In the genomic region with DNA sequence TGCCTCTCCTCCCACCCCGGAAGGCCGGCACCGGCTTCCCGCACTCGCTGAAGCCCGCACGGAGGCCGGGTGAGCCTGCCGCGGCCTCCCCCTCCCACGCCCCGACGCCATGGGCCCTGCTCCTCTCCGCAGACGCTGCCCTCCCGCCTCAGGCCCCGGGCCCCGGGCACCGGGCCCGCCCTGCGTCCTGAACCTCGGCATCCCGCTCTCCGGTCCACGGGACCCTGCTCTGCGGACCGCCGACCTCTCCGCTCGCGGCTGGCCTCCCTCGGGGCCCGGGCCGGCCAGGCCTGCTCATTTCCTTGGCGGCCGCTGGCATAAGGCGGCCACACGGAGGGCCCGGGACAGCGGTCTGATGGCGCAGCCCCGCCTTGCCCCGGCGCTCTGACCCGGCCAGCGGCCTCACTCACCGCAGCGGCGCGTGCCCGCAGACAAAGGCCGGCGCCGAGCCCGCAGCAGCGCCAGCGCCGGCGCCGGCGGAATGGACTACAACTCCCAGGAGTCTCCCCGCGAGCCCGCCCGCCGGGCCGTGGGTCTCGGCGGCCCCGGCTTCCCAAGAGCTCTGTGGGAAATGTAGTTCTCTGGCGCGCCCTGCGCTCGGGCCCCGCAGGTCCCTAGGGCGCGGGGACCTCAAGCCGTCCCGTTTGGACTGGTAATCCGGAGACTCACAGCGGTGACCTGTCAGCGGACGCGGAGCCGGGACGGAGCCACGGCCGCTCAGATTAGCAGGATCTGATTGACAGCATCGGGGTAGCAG, we compare ENCODE assay signal across 8 cellular contexts. TPM values are rescaled to one million over a fixed set of nuclear protein-coding genes. Genes with fewer than 3 reads are reported as not detected.
DNase-seq lines count a peak whose midpoint lies in the region; ATAC-seq and TF ChIP-seq lines count a peak whose summit lies in the region.

A gene with protein sequence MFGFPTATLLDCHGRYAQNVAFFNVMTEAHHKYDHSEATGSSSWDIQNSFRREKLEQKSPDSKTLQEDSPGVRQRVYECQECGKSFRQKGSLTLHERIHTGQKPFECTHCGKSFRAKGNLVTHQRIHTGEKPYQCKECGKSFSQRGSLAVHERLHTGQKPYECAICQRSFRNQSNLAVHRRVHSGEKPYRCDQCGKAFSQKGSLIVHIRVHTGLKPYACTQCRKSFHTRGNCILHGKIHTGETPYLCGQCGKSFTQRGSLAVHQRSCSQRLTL (minus strand): TSS at position 490 of the 757 bp plus-strand sequence. CDS start 2,748 bp downstream, outside the sequence.

- H3K27ac Mint-ChIP-seq in activated CD4-positive, alpha-beta T cell treated with anti-CD3 and anti-CD28 coated beads for 36 hours: peak within 1 kb of the TSS; percentile 88
- peak within 1 kb of the TSS; percentile 89 for H3K27ac Mint-ChIP-seq in chondrocyte (ENCODE audit: unreplicated experiment)

- H3K27me3 ChIP-seq in AG04450 (ENCODE audit: control insufficient read depth, insufficient read depth, low read length): no peaks in the 10 kb centered on the region

- intact Hi-C loops in activated CD4-positive, alpha-beta T cell treated with anti-CD3 and anti-CD28 coated beads for 36 hours (cut with DNase I, micrococcal nuclease): loop anchor here (1.0 to 5.0 kb wide), 5 partner anchors 42 to 1096 kb away; a partner anchor contains a TSS

- peaks cover 41% of the 10 kb centered on the region for H3K36me3 Mint-ChIP-seq in activated CD4-positive, alpha-beta T cell treated with anti-CD3 and anti-CD28 coated beads for 36 hours (ENCODE audit: low read depth)
- H3K36me3 Mint-ChIP-seq in chondrocyte (ENCODE audit: low read depth): peaks cover 34% of the 10 kb centered on the region

- TF ChIP-seq CTCF in AG04450 (IDR thresholded peaks at IDR 0.05; ENCODE audit: low read depth, low read length): no peak
- TF ChIP-seq CTCF in chondrocyte (IDR thresholded peaks at IDR 0.05): no peak

- ATAC-seq in GM18861 (IDR thresholded peaks at IDR 0.05; ENCODE audit: unreplicated experiment) (peak; percentile 99), HG03066 (IDR thresholded peaks at IDR 0.05; ENCODE audit: low read depth, unreplicated experiment) (peak; percentile 99)
- ATAC-seq in activated CD4-positive, alpha-beta T cell treated with anti-CD3 and anti-CD28 coated beads for 36 hours: peak; percentile 97

- peaks cover 33% of the 10 kb centered on the region for H3K9me3 ChIP-seq in AG04450 (ENCODE audit: control insufficient read depth, insufficient read depth, low read length)

- peak within 1 kb of the TSS; percentile 71 for H3K4me3 ChIP-seq in AG04450 (ENCODE audit: low read depth, low read length)

- peak; percentile 38 for DNase-seq in AG04450 (ENCODE audit: low read depth, low spot score)
- peak; percentile 40 for DNase-seq in NCI-H2227 treated with DMSO at 0.1 percent for 48 hours (lab: John Stamatoyannopoulos, UW)
- DNase-seq in activated CD4-positive, alpha-beta T cell treated with anti-CD3 and anti-CD28 coated beads for 36 hours: peak; percentile 91
- no peak for DNase-seq in chondrocyte (ENCODE audit: low spot score)
- peak; percentile 88 for DNase-seq in kidney tubule cell (ENCODE audit: low spot score)
- DNase-seq in stimulated activated CD4-positive, alpha-beta T cell treated with anti-CD3 and anti-CD28 coated beads, Interleukin-15, amount 100 ng/mL, for 48 hours (ENCODE audit: low read depth in 2 of 2): peak; percentile 70 to 74

- peaks cover 23% of the 10 kb centered on the region for H3K9me3 Mint-ChIP-seq in activated CD4-positive, alpha-beta T cell treated with anti-CD3 and anti-CD28 coated beads for 36 hours (ENCODE audit: low read depth)
- H3K9me3 Mint-ChIP-seq in chondrocyte (ENCODE audit: low read depth): peaks cover 30% of the 10 kb centered on the region

- H3K4me1 Mint-ChIP-seq in activated CD4-positive, alpha-beta T cell treated with anti-CD3 and anti-CD28 coated beads for 36 hours: peaks cover 14% of the 10 kb centered on the region
- peaks cover 16% of the 10 kb centered on the region for H3K4me1 Mint-ChIP-seq in chondrocyte (ENCODE audit: low read depth)

- no peak within 1 kb of the TSS for H3K27ac ChIP-seq in AG04450 (ENCODE audit: low read depth, low read length)

- CTCF ChIA-PET in AG04450 (lab: Charles Lee): interaction anchor here (0.6 kb wide), 1 partner anchor 661 kb away, joined by 3 read pairs; no protein-coding TSS in a partner anchor
- CTCF ChIA-PET in activated CD4-positive, alpha-beta T cell treated with anti-CD3 and anti-CD28 coated beads for 36 hours (lab: Charles Lee): interaction anchor here (1.0 to 1.6 kb wide), 4 partner anchors 36 to 75 kb away, joined by 3 to 8 read pairs (median 4); a partner anchor contains a TSS

- peak within 1 kb of the TSS; percentile 79 for H3K4me3 Mint-ChIP-seq in activated CD4-positive, alpha-beta T cell treated with anti-CD3 and anti-CD28 coated beads for 36 hours
- peak within 1 kb of the TSS; percentile 97 for H3K4me3 Mint-ChIP-seq in chondrocyte (ENCODE audit: unreplicated experiment)

- POLR2A ChIA-PET in AG04450 (lab: Yijun Ruan, JAX): interaction anchor here (0.5 to 1.2 kb wide), 3 partner anchors 45 to 737 kb away, joined by 3 read pairs; no protein-coding TSS in a partner anchor
- POLR2A ChIA-PET in activated CD4-positive, alpha-beta T cell treated with anti-CD3 and anti-CD28 coated beads for 36 hours (lab: Charles Lee): no interaction called here

- peaks cover 3% of the 10 kb centered on the region for H3K27me3 Mint-ChIP-seq in activated CD4-positive, alpha-beta T cell treated with anti-CD3 and anti-CD28 coated beads for 36 hours
- H3K27me3 Mint-ChIP-seq in chondrocyte (ENCODE audit: low read depth): no peaks in the 10 kb centered on the region

RNA-seq across cellular contexts. Expression of the gene that starts here (rescaled TPM):
- polyA plus RNA-seq in AG04450 (2011; rRNA removed): 53.5 and 57.7 TPM in 2 replicates
- polyA minus RNA-seq in AG04450 (2011; rRNA and poly(A)+ RNA removed): 15.5 and 17.8 TPM in 2 replicates
- total RNA-seq in activated CD4-positive, alpha-beta T cell treated with anti-CD3 and anti-CD28 coated beads for 36 hours: 10 to 100 TPM; 14.1 to 15.2 TPM
- total RNA-seq in chondrocyte: 35.4 to 41.1 TPM (median 40.3 TPM) in 3 replicates
